ENCODE assay signal across 19 cellular contexts in the genomic region with DNA sequence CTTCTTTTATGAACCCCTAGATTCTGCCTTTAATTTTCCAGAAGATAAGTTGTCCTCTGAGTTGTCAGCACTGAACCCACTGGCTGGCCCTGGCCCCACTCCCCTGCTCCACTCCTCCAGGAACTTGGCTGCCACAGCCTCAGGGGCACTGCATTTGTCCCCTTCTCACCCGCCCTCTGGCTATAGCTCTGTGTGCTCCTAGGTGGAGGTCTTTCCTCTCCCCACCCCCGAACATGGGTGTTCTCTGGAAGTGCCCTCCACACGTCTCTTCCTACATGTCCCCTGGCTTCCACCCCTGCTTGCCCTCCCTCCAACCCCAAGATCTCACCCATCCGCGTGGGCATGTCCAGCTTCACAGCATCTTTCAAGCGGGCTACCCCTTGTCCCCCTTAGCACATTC.
DNase-seq lines count a peak whose midpoint lies in the region; FAIRE-seq and TF ChIP-seq lines count a peak whose summit lies in the region.
"Had no signal": no experiment of that assay in that cellular context is flagged by ENCODE, and none has a peak within 500 bp of the region (broad histone marks: within the 10 kb centered on the region; RNA-seq: fewer than 3 reads in every experiment).

No MANE protein-coding gene starts in this region.

- WGBS in GM23248 (ENCODE audit: low coverage in 1 of 2, low lambda C conversion rate in 2 of 2, missing lambda C conversion rate in 2 of 2), 2 experiments = 90 to 94% methylated on average over 6 of the region's 6 CpGs

- DNase-seq in cardiac septum (ENCODE audit: low spot score) (peak; percentile 47), left ventricle myocardium inferior (no peak), endothelial cell of umbilical vein (ENCODE audit: low read depth, low spot score) (no peak), posterior vena cava (ENCODE audit: low spot score) (peak; percentile 23), NCI-H1092 (lab: John Stamatoyannopoulos, UW) (no peak), GM23248 (no peak), NK-92 (lab: John Stamatoyannopoulos, UW; ENCODE audit: unreplicated experiment) (no peak)
- DNase-seq: AML-193; Caco-2; CD4-positive, alpha-beta T cell had no signal

- H3K4me3 ChIP-seq in left ventricle myocardium inferior = no peak overlapping the region
- H3K4me3 ChIP-seq in endothelial cell of umbilical vein (replicated peaks in 1 of 3; ENCODE audit: insufficient read depth in 1 of 3, low read depth in 1 of 3, low read length in 3 of 3) = no peak overlapping the region
- no peak overlapping the region for H3K4me3 ChIP-seq in GM23248
- H3K4me3 ChIP-seq: A549, HAP-1 had no signal

- H3K36me3 ChIP-seq in left ventricle myocardium inferior = peaks cover 8% of the 10 kb centered on the region
- H3K36me3 ChIP-seq in endothelial cell of umbilical vein (ENCODE audit: control insufficient read depth in 2 of 2, extremely low read depth in 1 of 2, insufficient read depth in 2 of 2, low read length in 2 of 2) = no peaks in the 10 kb centered on the region
- peaks cover 4% of the 10 kb centered on the region; the same call in 1 of the 2 replicates for H3K36me3 ChIP-seq in GM23248 (ENCODE audit: low read depth)
- H3K36me3 ChIP-seq: HAP-1 had no signal

- H3K4me1 ChIP-seq in left ventricle myocardium inferior = peaks cover 14% of the 10 kb centered on the region
- peaks cover 11% of the 10 kb centered on the region for H3K4me1 ChIP-seq in endothelial cell of umbilical vein (ENCODE audit: control insufficient read depth, extremely low read depth, insufficient read depth, low read length)
- H3K4me1 ChIP-seq in GM23248 (ENCODE audit: insufficient read depth) = peaks cover 44% of the 10 kb centered on the region
- H3K4me1 ChIP-seq: HAP-1 had no signal

- no peaks in the 10 kb centered on the region for H3K9me3 ChIP-seq in left ventricle myocardium inferior (replicated peaks)
- no peaks in the 10 kb centered on the region for H3K9me3 ChIP-seq in endothelial cell of umbilical vein (replicated peaks; ENCODE audit: control insufficient read depth, insufficient read depth, low read length)
- no peaks in the 10 kb centered on the region for H3K9me3 ChIP-seq in GM23248 (ENCODE audit: low read depth)
- H3K9me3 ChIP-seq: A549, Caco-2, HAP-1 had no signal

- no peaks in the 10 kb centered on the region for H3K27me3 ChIP-seq in left ventricle myocardium inferior (ENCODE audit: low read depth)
- H3K27me3 ChIP-seq in endothelial cell of umbilical vein (ENCODE audit: control insufficient read depth in 2 of 2, insufficient read depth in 2 of 2, low read length in 2 of 2) = no peaks in the 10 kb centered on the region
- H3K27me3 ChIP-seq in GM23248 (replicated peaks; ENCODE audit: insufficient read depth) = no peaks in the 10 kb centered on the region

- no peaks in the 10 kb centered on the region for H3K9me2 ChIP-seq in GM23248 (ENCODE audit: insufficient read depth)

- TF ChIP-seq CTCF in left ventricle myocardium inferior (IDR thresholded peaks at IDR 0.05; ENCODE audit: borderline replicate concordance) (no peak), endothelial cell of umbilical vein (IDR thresholded peaks at IDR 0.05; ENCODE audit: extremely low read depth in 1 of 2, insufficient read depth in 1 of 2, low read depth in 1 of 2, low read length in 2 of 2) (no peak)

- H3K4me2 ChIP-seq in endothelial cell of umbilical vein (ENCODE audit: insufficient read depth, low read length) (no peak overlapping the region), GM23248 (ENCODE audit: unreplicated experiment) (no peak overlapping the region)
- H3K4me2 ChIP-seq: A549 had no signal

- H3K27ac ChIP-seq in left ventricle myocardium inferior (replicated peaks) (no peak overlapping the region), endothelial cell of umbilical vein (ENCODE audit: insufficient read depth, low read depth, low read length) (no peak overlapping the region), GM23248 (no peak overlapping the region)
- H3K27ac ChIP-seq: 22Rv1, A549, C4-2B, HL-60 had no signal

- dilution Hi-C loops in endothelial cell of umbilical vein (cut with MboI; ENCODE audit: extremely low pct_ligation_motif_present, low sequenced_read_pairs) = no loop called here

- CTCF ChIA-PET in endothelial cell of umbilical vein (lab: Charles Lee) = interaction anchor here (1.5 kb wide), 2 partner anchors 63 to 205 kb away, joined by 5 read pairs; no protein-coding TSS in a partner anchor

- POLR2A ChIA-PET in endothelial cell of umbilical vein (lab: Charles Lee) = no interaction called here

- BruUV-seq in endothelial cell of umbilical vein (replicated peaks; lab: Mats Ljungman, UMichigan) = TSS peak; percentile 3

- intact Hi-C loops in cardiac septum (cut with DNase I) (no loop called here), left ventricle myocardium inferior (cut with micrococcal nuclease) (no loop called here), endothelial cell of umbilical vein (cut with micrococcal nuclease) (loop anchor here (5.0 kb wide), 1 partner anchor 136 kb away; a partner anchor contains a TSS), posterior vena cava (cut with DNase I) (no loop called here)

- H2AFZ ChIP-seq in endothelial cell of umbilical vein (ENCODE audit: low read depth, low read length) (no peak overlapping the region), GM23248 (no peak overlapping the region)

- no peaks in the 10 kb centered on the region for H4K20me1 ChIP-seq in endothelial cell of umbilical vein (replicated peaks; ENCODE audit: control insufficient read depth, extremely low read depth, insufficient read depth, low read length)
- H4K20me1 ChIP-seq in GM23248 (ENCODE audit: insufficient read depth) = no peaks in the 10 kb centered on the region

- H3F3A ChIP-seq in GM23248 (ENCODE audit: insufficient read depth) = peaks cover 55% of the 10 kb centered on the region

- H3K9me1 ChIP-seq in endothelial cell of umbilical vein (replicated peaks; ENCODE audit: control insufficient read depth, extremely low read depth, insufficient read depth, low read length) = no peaks in the 10 kb centered on the region

- H3K79me2 ChIP-seq in endothelial cell of umbilical vein (ENCODE audit: control insufficient read depth, insufficient read depth, low read length) = no peaks in the 10 kb centered on the region
- no peaks in the 10 kb centered on the region for H3K79me2 ChIP-seq in GM23248 (ENCODE audit: insufficient read depth)

- no peak for TF ChIP-seq POLR2A in endothelial cell of umbilical vein (IDR thresholded peaks at IDR 0.05; ENCODE audit: low read depth, low read length)

- in situ Hi-C loops in GM23248 (cut with MboI) = no loop called here

- H3K9ac ChIP-seq in endothelial cell of umbilical vein (replicated peaks; ENCODE audit: extremely low read depth, insufficient read depth, low read length) (no peak overlapping the region), GM23248 (no peak overlapping the region)

- no peak for FAIRE-seq in endothelial cell of umbilical vein (lab: Jason Lieb, UNC)
- FAIRE-seq: A549, D721Med, G401.6, GM12891, GM19239 had no signal

TF ChIP-seq in endothelial cell of umbilical vein, 7 proteins besides CTCF, POLR2A, EP300 and RAD21:
- TF ChIP-seq EZH2 (IDR thresholded peaks at IDR 0.05; ENCODE audit: borderline replicate concordance, low read depth, low read length, severe bottlenecking) (no peak), JUN (IDR thresholded peaks at IDR 0.05; ENCODE audit: borderline replicate concordance, insufficient read depth, insufficient read length, low read depth) (no peak), POLR2AphosphoS5 (IDR thresholded peaks at IDR 0.05; ENCODE audit: insufficient read depth, low read depth, low read length) (peak; percentile 14), GATA2 (IDR thresholded peaks at IDR 0.05; ENCODE audit: insufficient read depth, insufficient read length, low read depth, low read length) (no peak), FOS (IDR thresholded peaks at IDR 0.05; ENCODE audit: borderline replicate concordance, insufficient read depth, low read length) (no peak)

Comparison
In these comparisons a context has a peak if more than half of its experiments do, and no peak if none do; other contexts are left out.
1. DNase-seq: peak in cardiac septum (single experiment) and posterior vena cava (single experiment); none in left ventricle myocardium inferior (single experiment), endothelial cell of umbilical vein (single experiment), NCI-H1092 (single experiment), GM23248 (single experiment) and NK-92 (single experiment).